8 cellular contexts compared by ENCODE assay signal in the genomic region with DNA sequence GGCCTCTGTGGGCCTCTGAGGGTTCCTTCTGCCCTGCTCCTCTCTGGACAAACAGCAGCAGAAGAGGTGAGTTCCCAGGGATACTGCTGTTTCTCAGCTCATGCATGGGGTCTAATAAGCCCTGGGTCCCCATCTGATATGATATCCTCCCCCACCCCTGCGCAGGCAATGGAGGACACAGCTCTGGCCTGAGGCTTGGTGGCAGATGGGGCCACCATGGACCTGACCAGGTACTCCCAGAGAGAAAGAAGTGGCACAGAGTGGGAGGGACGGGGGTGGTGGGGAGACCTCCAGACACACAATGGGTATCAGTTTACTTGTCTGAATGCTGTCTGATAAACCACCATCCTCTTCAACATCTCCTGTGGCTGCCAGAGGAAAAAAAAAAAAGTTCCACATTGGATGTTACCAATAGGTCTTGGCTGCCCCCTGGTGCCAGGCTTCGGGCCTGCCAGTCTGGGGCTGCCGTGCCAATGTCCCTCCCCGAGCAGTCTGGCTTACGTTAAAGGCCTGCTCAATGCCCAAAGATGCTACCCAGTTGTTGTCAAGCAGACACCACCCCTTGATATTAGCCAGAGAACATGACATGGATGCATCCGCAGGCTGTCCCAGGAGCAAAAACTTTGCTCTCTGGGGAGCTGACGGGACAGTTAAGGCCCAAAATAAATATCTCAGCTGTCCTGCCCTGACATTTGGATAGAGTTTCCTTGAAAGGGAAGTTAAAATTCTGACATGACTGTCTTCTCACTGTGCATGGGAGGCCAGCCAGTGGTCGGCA. TPM values are rescaled to one million over a fixed set of nuclear protein-coding genes. Genes with fewer than 3 reads are reported as not detected.
A peak's percentile ranks its signal among the peaks of the same experiment; 100 is the strongest.
DNase-seq lines count a peak whose midpoint lies in the region; ATAC-seq and TF ChIP-seq lines count a peak whose summit lies in the region.

No MANE protein-coding gene starts in this region.

- H3K9me3 ChIP-seq in CD4-positive, alpha-beta memory T cell (ENCODE audit: control insufficient read depth in 1 of 2, low read length in 2 of 2) = no peaks in the 10 kb centered on the region
- no peaks in the 10 kb centered on the region for H3K9me3 ChIP-seq in upper lobe of right lung

- intact Hi-C loops in CD4-positive, alpha-beta memory T cell (cut with micrococcal nuclease) = loop anchor here (1.0 to 10.0 kb wide), 5 partner anchors 115 to 720 kb away; no protein-coding TSS in a partner anchor
- intact Hi-C loops in posterior vena cava (cut with DNase I) (loop anchor here in 1 of 2 donors (2.0 kb wide), 1 partner anchor 118 kb away; no protein-coding TSS in a partner anchor), upper lobe of right lung (cut with DNase I) (loop anchor here (2.0 kb wide), 1 partner anchor 120 kb away; no protein-coding TSS in a partner anchor)

- DNase-seq in CD4-positive, alpha-beta memory T cell = peak; percentile 64 to 73 (median 71)
- DNase-seq in NAMALWA (ENCODE audit: low spot score) (peak; percentile 77), SK-MEL-5 (ENCODE audit: low read depth, low spot score) (peak; percentile 79), globus pallidus (ENCODE audit: low spot score) (peak; percentile 76), posterior vena cava (ENCODE audit: low spot score) (peak; percentile 93), upper lobe of right lung (peak; percentile 88)
- DNase-seq in activated naive CD4-positive, alpha-beta T cell (lab: John Stamatoyannopoulos, UW) = peak; percentile 52 to 78 (median 62)

- POLR2A ChIA-PET in CD4-positive, alpha-beta memory T cell (lab: Charles Lee; ENCODE audit: partially characterized antibody) = no interaction called here

- peaks cover 0 to 2% (median 0%) of the 10 kb centered on the region in 4 donors for H3K4me1 Mint-ChIP-seq in CD4-positive, alpha-beta memory T cell

- in situ Hi-C loops in SK-MEL-5 (cut with HindIII; ENCODE audit: low pct_unique_long_range_greater_than_20kb, low sequenced_read_pairs) = no loop called here

- no peak overlapping the region for H3K4me3 ChIP-seq in CD4-positive, alpha-beta memory T cell (ENCODE audit: low read length in 2 of 2)
- H3K4me3 ChIP-seq in upper lobe of right lung = no peak overlapping the region

- no peak overlapping the region for H3K27ac ChIP-seq in CD4-positive, alpha-beta memory T cell (ENCODE audit: low read depth, low read length)
- H3K27ac ChIP-seq in upper lobe of right lung = no peak overlapping the region

- H3K4me1 ChIP-seq in CD4-positive, alpha-beta memory T cell (ENCODE audit: insufficient read depth, low read length) = no peaks in the 10 kb centered on the region
- no peaks in the 10 kb centered on the region for H3K4me1 ChIP-seq in upper lobe of right lung

- no peaks in the 10 kb centered on the region for H3K9me3 Mint-ChIP-seq in CD4-positive, alpha-beta memory T cell

- H3K27me3 Mint-ChIP-seq in CD4-positive, alpha-beta memory T cell = peaks cover 3 to 6% of the 10 kb centered on the region in 2 donors

- no peaks in the 10 kb centered on the region for H3K27me3 ChIP-seq in CD4-positive, alpha-beta memory T cell (ENCODE audit: insufficient read depth, low read length)
- no peaks in the 10 kb centered on the region for H3K27me3 ChIP-seq in upper lobe of right lung

- ATAC-seq in GM21526 (IDR thresholded peaks at IDR 0.05; ENCODE audit: low FRiP score, unreplicated experiment) (peak; percentile 49), upper lobe of right lung (peak; percentile 83)

- H3K4me3 Mint-ChIP-seq in CD4-positive, alpha-beta memory T cell = no peak overlapping the region

- H3K36me3 ChIP-seq in CD4-positive, alpha-beta memory T cell (ENCODE audit: insufficient read depth, low read length) = no peaks in the 10 kb centered on the region
- no peaks in the 10 kb centered on the region for H3K36me3 ChIP-seq in upper lobe of right lung

- no peaks in the 10 kb centered on the region for H3K36me3 Mint-ChIP-seq in CD4-positive, alpha-beta memory T cell

- CTCF ChIA-PET in CD4-positive, alpha-beta memory T cell (lab: Charles Lee; ENCODE audit: partially characterized antibody) = interaction anchor here (0.7 to 6.7 kb wide), 11 partner anchors 9 to 719 kb away, joined by 3 to 98 read pairs (median 6); a partner anchor contains a TSS

- peak overlapping the region in 1 of 7 donors; percentile 47 for H3K27ac Mint-ChIP-seq in CD4-positive, alpha-beta memory T cell

- peak; percentile 93 for TF ChIP-seq CTCF in upper lobe of right lung (IDR thresholded peaks at IDR 0.05)

RNA-seq across cellular contexts. Expression of a gene that starts 27.9 kb away (rescaled TPM):
- not detected for total RNA-seq in CD4-positive, alpha-beta memory T cell
- not detected for polyA plus RNA-seq in CD4-positive, alpha-beta memory T cell
- total RNA-seq in SK-MEL-5 (2014; rRNA removed; shearing (Covaris generic)) = 0.32 TPM in 1 of 2 replicates, not detected in the other
- not detected in 2 replicates for polyA plus RNA-seq in SK-MEL-5 (2015; cell fraction: cytosol; rRNA removed)
- 0.17 TPM in 1 of 2 replicates, not detected in the other for polyA plus RNA-seq in SK-MEL-5 (2015; cell fraction: nucleus; rRNA removed)
- total RNA-seq in posterior vena cava (10 to 100 TPM in 1 of 2 donors, 1 to 10 TPM in 1; 3.4 to 11.4 TPM), upper lobe of right lung (4.7 TPM)

RNA-seq across cellular contexts. Expression of a gene that starts 39.7 kb away (rescaled TPM):
- not detected for total RNA-seq in CD4-positive, alpha-beta memory T cell
- not detected for polyA plus RNA-seq in CD4-positive, alpha-beta memory T cell
- total RNA-seq in SK-MEL-5 (2014; rRNA removed; shearing (Covaris generic)) = not detected in 2 replicates
- polyA plus RNA-seq in SK-MEL-5 (2015; cell fraction: cytosol; rRNA removed) = not detected in 2 replicates
- polyA plus RNA-seq in SK-MEL-5 (2015; cell fraction: nucleus; rRNA removed) = not detected in 2 replicates
- total RNA-seq in posterior vena cava = 1 to 10 TPM in 1 of 2 donors, not detected in 1; 2.9 TPM
- not detected for total RNA-seq in upper lobe of right lung

RNA-seq across cellular contexts. Expression of a gene that starts 42.5 kb away (rescaled TPM):
- not detected for total RNA-seq in CD4-positive, alpha-beta memory T cell
- polyA plus RNA-seq in CD4-positive, alpha-beta memory T cell = not detected
- total RNA-seq in SK-MEL-5 (2014; rRNA removed; shearing (Covaris generic)) = not detected in 2 replicates
- not detected in 2 replicates for polyA plus RNA-seq in SK-MEL-5 (2015; cell fraction: cytosol; rRNA removed)
- polyA plus RNA-seq in SK-MEL-5 (2015; cell fraction: nucleus; rRNA removed) = 0.03 TPM in 1 of 2 replicates, not detected in the other
- total RNA-seq in posterior vena cava = not detected
- total RNA-seq in upper lobe of right lung = not detected
